Comparison of ENCODE assay signal across 8 cellular contexts in the genomic region with DNA sequence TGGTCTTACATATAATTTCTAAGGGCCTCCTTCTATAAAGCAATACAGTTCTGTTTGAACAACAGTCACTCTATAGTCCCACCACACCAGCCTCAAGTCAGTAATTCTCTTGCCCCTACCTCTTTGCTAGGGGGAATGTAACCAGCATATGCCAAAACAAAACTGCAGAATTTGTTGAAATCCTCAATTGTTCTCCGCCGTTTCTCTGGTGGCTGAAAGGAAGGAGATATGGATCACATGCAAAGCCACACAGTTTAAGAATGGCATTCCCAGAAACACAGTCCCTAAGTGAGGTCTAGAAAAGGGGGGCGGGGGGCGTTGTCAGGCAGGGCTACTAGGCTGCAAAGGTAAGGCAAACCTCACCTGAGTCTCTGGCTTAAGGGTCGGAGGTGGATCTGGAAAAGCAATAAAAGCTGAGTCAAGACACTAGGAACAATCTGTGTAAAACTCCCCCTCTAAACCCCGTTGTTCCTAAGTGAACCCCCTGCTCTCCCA. TPM values are rescaled to one million over a fixed set of nuclear protein-coding genes. Genes with fewer than 3 reads are reported as not detected.
DNase-seq lines count a peak whose midpoint lies in the region; ATAC-seq and TF ChIP-seq lines count a peak whose summit lies in the region.

No MANE protein-coding gene starts in this region.

- ATAC-seq in HG02884 (IDR thresholded peaks at IDR 0.05; ENCODE audit: unreplicated experiment): no peak

- no peak for TF ChIP-seq CTCF in kidney epithelial cell (IDR thresholded peaks at IDR 0.05; ENCODE audit: insufficient read depth, low read length, poor library complexity, severe bottlenecking)

- H3K27me3 ChIP-seq in kidney epithelial cell (ENCODE audit: control insufficient read depth, insufficient read depth, low read length): no peaks in the 10 kb centered on the region

- peak overlapping the region; percentile 97 for H3K4me3 ChIP-seq in kidney epithelial cell (ENCODE audit: low read depth, low read length)

- no peaks in the 10 kb centered on the region for H3K27me3 Mint-ChIP-seq in T-helper 2 cell treated with Interferon-gamma antibody and Interleukin-4, amounts not matched to agents 5 μg/mL and 100 μg/mL, for 36 hours (ENCODE audit: low read depth)

- H3K27ac Mint-ChIP-seq in T-helper 2 cell treated with Interferon-gamma antibody and Interleukin-4, amounts not matched to agents 5 μg/mL and 100 μg/mL, for 36 hours: peak overlapping the region; percentile 91

- peaks cover 5% of the 10 kb centered on the region for H3K36me3 ChIP-seq in kidney epithelial cell (ENCODE audit: control insufficient read depth, insufficient read depth, low read length)

- H3K4me3 Mint-ChIP-seq in T-helper 2 cell treated with Interferon-gamma antibody and Interleukin-4, amounts not matched to agents 5 μg/mL and 100 μg/mL, for 36 hours: peak overlapping the region; percentile 95

- DNase-seq in T-helper 2 cell treated with Interferon-gamma antibody and Interleukin-4, amounts not matched to agents 5 μg/mL and 100 μg/mL, for 36 hours (ENCODE audit: low spot score): no peak
- DNase-seq in T-helper 2 cell (no peak), kidney epithelial cell (ENCODE audit: low read depth) (no peak), substantia nigra (lab: John Stamatoyannopoulos, UW) (no peak), HPDE6-E6E7 (ENCODE audit: extremely low spot score) (no peak), NCI-H1417 treated with DMSO at 0.1 percent for 48 hours (lab: John Stamatoyannopoulos, UW) (no peak)

- no peaks in the 10 kb centered on the region for H3K9me3 Mint-ChIP-seq in T-helper 2 cell treated with Interferon-gamma antibody and Interleukin-4, amounts not matched to agents 5 μg/mL and 100 μg/mL, for 36 hours

- H3K4me1 Mint-ChIP-seq in T-helper 2 cell treated with Interferon-gamma antibody and Interleukin-4, amounts not matched to agents 5 μg/mL and 100 μg/mL, for 36 hours (ENCODE audit: low read depth): peaks cover 52% of the 10 kb centered on the region

- H3K27ac ChIP-seq in adipose tissue (ENCODE audit: low read depth, low read length) (peak overlapping the region; percentile 32), substantia nigra (ENCODE audit: low read depth, low read length, poor library complexity, severe bottlenecking) (peak overlapping the region; percentile 80)

- WGBS in adipose tissue, 3 donors: 16 to 26% (median 22%) methylated on average over 6 of the region's 6 CpGs

- H3K36me3 Mint-ChIP-seq in T-helper 2 cell treated with Interferon-gamma antibody and Interleukin-4, amounts not matched to agents 5 μg/mL and 100 μg/mL, for 36 hours (ENCODE audit: low read depth): peaks cover 56% of the 10 kb centered on the region

RNA-seq across cellular contexts. Expression of gene PHF23, which starts 1.9 kb away (rescaled TPM):
- 10 to 100 TPM; 11.5 to 29.4 (median 24.4) TPM for polyA plus RNA-seq in adipose tissue
- total RNA-seq in kidney epithelial cell: 41.3 and 53.3 TPM in 2 replicates

RNA-seq across cellular contexts. Expression of gene DVL2, which starts 3.0 kb away (rescaled TPM):
- polyA plus RNA-seq in adipose tissue: 10 to 100 TPM in 2 of 3 donors, 1 to 10 TPM in 1; 9.9 to 31.3 (median 17.2) TPM
- total RNA-seq in kidney epithelial cell: 57.1 and 69.8 TPM in 2 replicates

RNA-seq across cellular contexts. Expression of gene GABARAP, which starts 4.9 kb away (rescaled TPM):
- 1,000 to 10,000 TPM in 1 of 3 donors, 100 to 1,000 TPM in 2; 485 to 1,093 (median 668) TPM for polyA plus RNA-seq in adipose tissue
- total RNA-seq in kidney epithelial cell: 277 and 595 TPM in 2 replicates

RNA-seq across cellular contexts. Expression of gene CTDNEP1, which starts 14.2 kb away (rescaled TPM):
- polyA plus RNA-seq in adipose tissue: 10 to 100 TPM; 53.1 to 94.1 (median 91.8) TPM
- 96.0 and 97.1 TPM in 2 replicates for total RNA-seq in kidney epithelial cell

RNA-seq across cellular contexts. Expression of gene ELP5, which starts 14.7 kb away (rescaled TPM):
- polyA plus RNA-seq in adipose tissue: 10 to 100 TPM; 19.0 to 64.1 (median 40.3) TPM
- 20.8 and 29.0 TPM in 2 replicates for total RNA-seq in kidney epithelial cell
